In genomic region chr4:184645904-184646610, GRCh38 we compare ENCODE assay signal across 11 cellular contexts. TPM values are rescaled to one million over a fixed set of nuclear protein-coding genes. Genes with fewer than 3 reads are reported as not detected.
DNase-seq lines count a peak whose midpoint lies in the region; ATAC-seq and TF ChIP-seq lines count a peak whose summit lies in the region.
"Had no signal": no experiment of that assay in that cellular context is flagged by ENCODE, and none has a peak within 500 bp of the region (broad histone marks: within the 10 kb centered on the region; RNA-seq: fewer than 3 reads in every experiment).

No MANE protein-coding gene starts in this region.

- CTCF ChIA-PET in HEK293 (lab: Yijun Ruan, JAX) = no interaction called here

- peaks cover 20% of the 10 kb centered on the region for H3K36me3 ChIP-seq in CD4-positive, CD25-positive, alpha-beta regulatory T cell (ENCODE audit: control insufficient read depth, insufficient read depth, low read length)
- H3K36me3 ChIP-seq in HEK293 (ENCODE audit: control insufficient read depth in 2 of 2, insufficient read depth in 1 of 2, low read length in 2 of 2) (peaks cover 0 to 11% of the 10 kb centered on the region in 2 experiments; a peak in 2 of 3 replicates), adrenal gland (replicated peaks in 1 of 2) (no peaks in the 10 kb centered on the region)

- no peak for ATAC-seq in CD4-positive, CD25-positive, alpha-beta regulatory T cell (ENCODE audit: low read depth in 2 of 2)
- ATAC-seq in HG02840 (IDR thresholded peaks at IDR 0.05; ENCODE audit: low FRiP score, unreplicated experiment) (no peak), HG03280 (IDR thresholded peaks at IDR 0.05; ENCODE audit: unreplicated experiment) (no peak)

- intact Hi-C loops in adrenal gland (cut with DNase I) = loop anchor here in 1 of 2 donors (5.0 kb wide), 1 partner anchor 86 kb away; the partner anchor contains the start of gene CENPU

- WGBS in adrenal gland, 4 donors = 36 to 54% (median 43%) methylated on average over 6 of the region's 6 CpGs

- TF ChIP-seq POLR2A in adrenal gland (IDR thresholded peaks at IDR 0.05) = no peak

- H3K27me3 ChIP-seq in CD4-positive, CD25-positive, alpha-beta regulatory T cell (ENCODE audit: control insufficient read depth, insufficient read depth, low read length) = no peaks in the 10 kb centered on the region
- H3K27me3 ChIP-seq in adrenal gland = no peaks in the 10 kb centered on the region

- no peaks in the 10 kb centered on the region for H3K9me3 ChIP-seq in CD4-positive, CD25-positive, alpha-beta regulatory T cell (ENCODE audit: control insufficient read depth in 2 of 2, low read length in 2 of 2)
- no peaks in the 10 kb centered on the region for H3K9me3 ChIP-seq in HEK293 (ENCODE audit: control insufficient read depth, insufficient read depth, low read depth, low read length)
- H3K9me3 ChIP-seq in adrenal gland (replicated peaks in 1 of 3) = no peaks in the 10 kb centered on the region

- H3K4me3 ChIP-seq in CD4-positive, CD25-positive, alpha-beta regulatory T cell (ENCODE audit: low read depth, low read length) = peak overlapping the region; percentile 73
- H3K4me3 ChIP-seq in HEK293 (ENCODE audit: low read depth, low read length) (no peak overlapping the region), adrenal gland (peak overlapping the region in 1 of 4 donors; percentile 1)

- peak overlapping the region; percentile 84 for H3K27ac ChIP-seq in CD4-positive, CD25-positive, alpha-beta regulatory T cell (ENCODE audit: insufficient read depth, low read length, poor library complexity, severe bottlenecking)
- H3K27ac ChIP-seq in HEK293 (ENCODE audit: extremely low read depth, low read depth, low read length) (no peak overlapping the region), adrenal gland (peak overlapping the region in 3 of 5 donors; percentile 11 to 98 (median 98))

- peaks cover 63% of the 10 kb centered on the region for H3K4me1 ChIP-seq in CD4-positive, CD25-positive, alpha-beta regulatory T cell (ENCODE audit: control insufficient read depth, insufficient read depth, low read length, poor library complexity, severe bottlenecking)
- H3K4me1 ChIP-seq in HEK293 (ENCODE audit: control insufficient read depth, insufficient read depth, low read length) = peaks cover 24% of the 10 kb centered on the region
- peaks cover 35 to 45% of the 10 kb centered on the region in 2 donors for H3K4me1 ChIP-seq in adrenal gland (replicated peaks in 1 of 2)

- peak overlapping the region; percentile 90 to 94 (median 92) for H3K4me3 Mint-ChIP-seq in CD4-positive, CD25-positive, alpha-beta regulatory T cell
- H3K4me3 Mint-ChIP-seq: memory B cell had no signal

- peak overlapping the region; percentile 35 to 94 (median 94) for H3K27ac Mint-ChIP-seq in CD4-positive, CD25-positive, alpha-beta regulatory T cell
- H3K27ac Mint-ChIP-seq: memory B cell had no signal

- POLR2A ChIA-PET in HEK293 (lab: Yijun Ruan, JAX) = no interaction called here

- H3K27me3 Mint-ChIP-seq in CD4-positive, CD25-positive, alpha-beta regulatory T cell = no peaks in the 10 kb centered on the region
- H3K27me3 Mint-ChIP-seq: memory B cell had no signal

- H3K4me1 Mint-ChIP-seq in CD4-positive, CD25-positive, alpha-beta regulatory T cell = peaks cover 48 to 72% (median 63%) of the 10 kb centered on the region in 4 donors

- TF ChIP-seq CTCF in HEK293 (tag by site-specific recombination; IDR thresholded peaks at IDR 0.05) (no peak), adrenal gland (IDR thresholded peaks at IDR 0.05) (no peak)

- DNase-seq in CD4-positive, CD25-positive, alpha-beta regulatory T cell = no peak
- DNase-seq in adrenal gland = no peak
- DNase-seq in midbrain (lab: John Stamatoyannopoulos, UW) = peak; percentile 41
- no peak for DNase-seq in NCI-H2029 treated with DMSO at 0.1 percent for 48 hours (lab: John Stamatoyannopoulos, UW)
- no peak for DNase-seq in NCI-H82 treated with DMSO at 0.1 percent for 48 hours (lab: John Stamatoyannopoulos, UW; ENCODE audit: unreplicated experiment)
- DNase-seq: DMS153, NCI-H524 had no signal

- H3K9me3 Mint-ChIP-seq in CD4-positive, CD25-positive, alpha-beta regulatory T cell = no peaks in the 10 kb centered on the region
- H3K9me3 Mint-ChIP-seq: memory B cell had no signal

- peaks cover 31% of the 10 kb centered on the region for H3K36me3 Mint-ChIP-seq in CD4-positive, CD25-positive, alpha-beta regulatory T cell

TF ChIP-seq in HEK293, 187 proteins besides CTCF, POLR2A, EP300 and RAD21:
- TF ChIP-seq ZNF76 (tag by site-specific recombination; IDR thresholded peaks at IDR 0.05; ENCODE audit: borderline replicate concordance, low read depth) (no peak), ZBTB17 (tag by site-specific recombination; IDR thresholded peaks at IDR 0.05) (0 out of 2 replicates have a peak, but pooled peaks have one; percentile 12), RBAK (tag by site-specific recombination; IDR thresholded peaks at IDR 0.05) (no peak), ZNF585B (tag by site-specific recombination; IDR thresholded peaks at IDR 0.05) (no peak), ZNF704 (tag by site-specific recombination; IDR thresholded peaks at IDR 0.05) (no peak), ZNF561 (tag by site-specific recombination; IDR thresholded peaks at IDR 0.05; ENCODE audit: borderline replicate concordance) (no peak)
TF ChIP-seq in HEK293: peak in this region for 1.

RNA-seq across cellular contexts. Expression of gene CASP3, which starts 3.2 kb away (rescaled TPM):
- 26.1 TPM for total RNA-seq in CD4-positive, CD25-positive, alpha-beta regulatory T cell
- 10 to 100 TPM; 11.5 to 19.3 (median 13.0) TPM for polyA plus RNA-seq in CD4-positive, CD25-positive, alpha-beta regulatory T cell
- total RNA-seq in adrenal gland = 10 to 100 TPM; 11.2 to 25.6 (median 19.4) TPM
- polyA plus RNA-seq in adrenal gland = 10 to 100 TPM in 1 of 3 donors, 1 to 10 TPM in 2; 8.5 to 25.3 (median 10.0) TPM

RNA-seq across cellular contexts. Expression of gene PRIMPOL, which starts 3.5 kb away (rescaled TPM):
- total RNA-seq in CD4-positive, CD25-positive, alpha-beta regulatory T cell = 10.1 TPM
- 10 to 100 TPM; 11.4 to 20.1 (median 17.0) TPM for polyA plus RNA-seq in CD4-positive, CD25-positive, alpha-beta regulatory T cell
- total RNA-seq in adrenal gland = 10 to 100 TPM in 5 of 8 donors, 1 to 10 TPM in 3; 7.5 to 24.5 (median 12.3) TPM
- 10 to 100 TPM in 2 of 3 donors, 1 to 10 TPM in 1; 9.6 to 66.2 (median 38.1) TPM for polyA plus RNA-seq in adrenal gland
